ENCODE assay signal across 22 cellular contexts in the genomic region with DNA sequence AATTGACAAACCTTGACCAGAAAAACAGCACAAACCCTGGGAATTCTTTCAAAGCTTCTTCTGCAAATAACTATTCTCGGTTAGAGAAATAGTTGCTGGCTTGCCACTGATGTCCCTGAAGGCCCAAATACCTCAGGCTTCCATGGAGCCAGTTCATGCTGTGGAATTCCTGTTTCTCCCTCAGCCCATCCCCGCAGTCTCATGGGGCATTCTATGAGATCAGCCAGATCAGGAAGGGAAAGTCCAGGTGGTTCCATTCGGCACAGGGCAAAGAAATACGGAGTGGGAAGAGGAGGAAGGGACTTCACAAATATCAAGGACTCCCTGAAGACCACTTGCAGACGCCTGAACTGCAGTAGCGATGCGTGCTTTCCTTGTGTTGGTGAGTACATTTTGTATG.
"Had no signal": no experiment of that assay in that cellular context is flagged by ENCODE, and none has a peak within 500 bp of the region (broad histone marks: within the 10 kb centered on the region; RNA-seq: fewer than 3 reads in every experiment).

No MANE protein-coding gene starts in this region.

- H3K36me3 ChIP-seq: sigmoid colon, spleen, thyroid gland, upper lobe of right lung had no signal

- DNase-seq: activated CD4-positive, alpha-beta T cell treated with anti-CD3 and anti-CD28 coated beads for 1 hour; activated CD4-positive, alpha-beta T cell treated with anti-CD3 and anti-CD28 coated beads, Interleukin-2, amount 50 U/mL, for 1 hour; activated CD8-positive, alpha-beta T cell treated with anti-CD3 and anti-CD28 coated beads, Interleukin-2, amount 10 ng/mL, durations not matched to agents 7 days and 5 days; activated gamma-delta T cell treated with Interleukin-2 at 50 U/mL for 16 hours; activated T-cell treated with anti-CD3 and anti-CD28 coated beads, Interleukin-2, amount 50 U/mL, for 1 hour; aorta; endodermal cell; foreskin fibroblast; immature natural killer cell; left ventricle myocardium inferior; midbrain; sigmoid colon; spleen; stimulated activated CD4-positive, alpha-beta T cell treated with anti-CD3 and anti-CD28 coated beads, Interleukin-4, amount 100 ng/mL, for 1 hour; stimulated activated naive CD4-positive, alpha-beta T cell; T-helper 9 cell; thyroid gland; upper lobe of right lung had no signal

- H3K4me3 Mint-ChIP-seq: activated CD8-positive, alpha-beta T cell treated with anti-CD3 and anti-CD28 coated beads, Interleukin-2, amount 10 ng/mL, durations not matched to agents 7 days and 5 days; activated naive CD4-positive, alpha-beta T cell treated with anti-CD3 and anti-CD28 coated beads, Interleukin-2, amount 50 U/mL, for 24 hours; endodermal cell; immature natural killer cell; nephron had no signal

- H3K27ac Mint-ChIP-seq: activated CD8-positive, alpha-beta T cell treated with anti-CD3 and anti-CD28 coated beads, Interleukin-2, amount 10 ng/mL, durations not matched to agents 7 days and 5 days; activated naive CD4-positive, alpha-beta T cell treated with anti-CD3 and anti-CD28 coated beads, Interleukin-2, amount 50 U/mL, for 24 hours; endodermal cell; immature natural killer cell; nephron had no signal

- H3K4me1 Mint-ChIP-seq: activated naive CD4-positive, alpha-beta T cell treated with anti-CD3 and anti-CD28 coated beads, Interleukin-2, amount 50 U/mL, for 24 hours; endodermal cell; immature natural killer cell; nephron had no signal

- ATAC-seq: activated CD8-positive, alpha-beta T cell treated with anti-CD3 and anti-CD28 coated beads, Interleukin-2, amount 10 ng/mL, durations not matched to agents 7 days and 5 days; upper lobe of right lung had no signal

- H3K9me3 Mint-ChIP-seq: activated naive CD4-positive, alpha-beta T cell treated with anti-CD3 and anti-CD28 coated beads, Interleukin-2, amount 50 U/mL, for 24 hours; endodermal cell; immature natural killer cell had no signal

- H3K27ac ChIP-seq: coronary artery, left ventricle myocardium inferior, parathyroid adenoma, sigmoid colon, spleen, thyroid gland, upper lobe of right lung had no signal

- H3K4me1 ChIP-seq: left ventricle myocardium inferior, parathyroid adenoma, sigmoid colon, spleen, thyroid gland, upper lobe of right lung had no signal

- H3K27me3 ChIP-seq: sigmoid colon, spleen, thyroid gland, upper lobe of right lung had no signal

- H3K9me3 ChIP-seq: left ventricle myocardium inferior, sigmoid colon, spleen, thyroid gland, upper lobe of right lung had no signal

- H3K4me3 ChIP-seq: coronary artery, left ventricle myocardium inferior, sigmoid colon, spleen, thyroid gland, upper lobe of right lung had no signal

- H3K27me3 Mint-ChIP-seq: activated naive CD4-positive, alpha-beta T cell treated with anti-CD3 and anti-CD28 coated beads, Interleukin-2, amount 50 U/mL, for 24 hours had no signal
